22 cellular contexts compared by ENCODE assay signal in genomic region chr11:42768576-42768975, GRCh38.
A peak's percentile ranks its signal among the peaks of the same experiment; 100 is the strongest.
DNase-seq lines count a peak whose midpoint lies in the region; ATAC-seq and TF ChIP-seq lines count a peak whose summit lies in the region.
"Had no signal": no experiment of that assay in that cellular context is flagged by ENCODE, and none has a peak within 500 bp of the region (broad histone marks: within the 10 kb centered on the region; RNA-seq: fewer than 3 reads in every experiment).

No MANE protein-coding gene starts in this region.

- peak; percentile 25; the same call in 1 of the 2 replicates for TF ChIP-seq RAD21 in SK-N-SH (IDR thresholded peaks at IDR 0.05; ENCODE audit: low read length)

- H3K9me2 ChIP-seq in SK-N-SH: no peaks in the 10 kb centered on the region

- WGBS in SK-N-SH (ENCODE audit: low lambda C conversion rate): 0% methylated on average over 2 of the region's 2 CpGs

- no peak overlapping the region for H2AFZ ChIP-seq in SK-N-SH (ENCODE audit: low read depth)

- ATAC-seq in SK-N-SH treated with all-trans-retinoic acid at 6 μM for 48 hours (no peak), HG03342 (IDR thresholded peaks at IDR 0.05; ENCODE audit: unreplicated experiment) (no peak)
- ATAC-seq: A549, GM12878 had no signal

- no peaks in the 10 kb centered on the region for H3K79me2 ChIP-seq in SK-N-SH (ENCODE audit: insufficient read depth)

- POLR2A ChIA-PET in SK-N-SH (lab: Yijun Ruan, JAX): no interaction called here

- peak; percentile 14 for DNase-seq in SK-N-SH
- DNase-seq in SK-N-DZ (ENCODE audit: low spot score): peak; percentile 60
- no peak for DNase-seq in activated naive CD4-positive, alpha-beta T cell treated with Interleukin-2 at 50 U/mL for 16 hours
- DNase-seq: AML-193; C1 segment of cervical spinal cord; CD4-positive, alpha-beta memory T cell; CD4-positive, CD25-positive, alpha-beta regulatory T cell; CD8-positive, alpha-beta memory T cell; COR-L47; DMS 273 treated with DMSO at 0.1 percent for 48 hours; DMS153; DMS53; DMS79; DND-41; EL; GDM1 had no signal

- no peaks in the 10 kb centered on the region for H3K9me3 ChIP-seq in SK-N-SH
- H3K9me3 ChIP-seq: A549, BLaER1 had no signal

- TF ChIP-seq CTCF in SK-N-SH (IDR thresholded peaks at IDR 0.05): no peak

- no peaks in the 10 kb centered on the region; a peak in 1 of 4 replicates for H3K4me1 ChIP-seq in SK-N-SH (ENCODE audit: control insufficient read depth in 1 of 2, insufficient read depth in 2 of 2, low read depth in 1 of 2, low read length in 1 of 2)
- H3K4me1 ChIP-seq: A549 had no signal

- H3K27me3 ChIP-seq in SK-N-SH (ENCODE audit: insufficient read depth): no peaks in the 10 kb centered on the region
- H3K27me3 ChIP-seq: BLaER1 had no signal

- CTCF ChIA-PET in SK-N-SH (lab: Yijun Ruan, JAX): interaction anchor here (1.9 to 2.3 kb wide), 3 partner anchors 137 to 514 kb away, joined by 4 to 11 read pairs (median 6); no protein-coding TSS in a partner anchor

- peak in 1 of 2 experiments; percentile 79; a peak in 2 of 4 replicates for TF ChIP-seq EP300 in SK-N-SH (IDR thresholded peaks at IDR 0.05; ENCODE audit: borderline replicate concordance in 1 of 2, low read depth in 1 of 2, low read length in 1 of 2)

- H3K36me3 ChIP-seq in SK-N-SH (replicated peaks in 1 of 2; ENCODE audit: control insufficient read depth in 1 of 2, insufficient read depth in 2 of 2, low read length in 1 of 2): no peaks in the 10 kb centered on the region
- H3K36me3 ChIP-seq: BLaER1 had no signal

- H3K27ac ChIP-seq in SK-N-SH (ENCODE audit: low read depth in 2 of 2, low read length in 1 of 2): peak overlapping the region in 1 of 2 experiments; percentile 80; a peak in 2 of 4 replicates
- H3K27ac ChIP-seq: 22Rv1, A549, BLaER1 had no signal

- H3F3A ChIP-seq in SK-N-SH (replicated peaks; ENCODE audit: insufficient read depth): no peaks in the 10 kb centered on the region

- no peaks in the 10 kb centered on the region for H4K20me1 ChIP-seq in SK-N-SH (ENCODE audit: insufficient read depth)
- H4K20me1 ChIP-seq: BLaER1 had no signal

- no peak overlapping the region for H3K4me2 ChIP-seq in SK-N-SH
- H3K4me2 ChIP-seq: A549, BLaER1 had no signal

- H3K4me3 ChIP-seq in SK-N-SH (ENCODE audit: low read depth in 2 of 2, low read length in 1 of 2): no peak overlapping the region
- H3K4me3 ChIP-seq: A549, BLaER1, GM12878 had no signal

- H3K9ac ChIP-seq in SK-N-SH: no peak overlapping the region
- H3K9ac ChIP-seq: BLaER1 had no signal

TF ChIP-seq in SK-N-SH, 30 proteins besides CTCF, POLR2A, EP300 and RAD21:
- no peak for TF ChIP-seq TCF12 (IDR thresholded peaks at IDR 0.05)
- no peak for TF ChIP-seq SIN3A (IDR thresholded peaks at IDR 0.05; ENCODE audit: borderline replicate concordance, low read depth, low read length)
- no peak for TF ChIP-seq MXI1 (IDR thresholded peaks at IDR 0.05; ENCODE audit: low read depth, low read length)
- peak; percentile 17 for TF ChIP-seq CHD2 (IDR thresholded peaks at IDR 0.05; ENCODE audit: low read length, partially characterized antibody)
- no peak for TF ChIP-seq TEAD4 (IDR thresholded peaks at IDR 0.05; ENCODE audit: borderline replicate concordance, insufficient read depth)
- TF ChIP-seq RCOR1 (IDR thresholded peaks at IDR 0.05; ENCODE audit: low read length): peak; percentile 39; the same call in 1 of the 2 replicates
- peak; percentile 88 for TF ChIP-seq GATA2 (CRISPR knock-in tag; IDR thresholded peaks at IDR 0.05)
TF ChIP-seq in SK-N-SH: peak in this region for 3.

TF ChIP-seq in SK-N-SH treated with all-trans-retinoic acid at 6 μM for 48 hours, 23 proteins besides CTCF, POLR2A, EP300 and RAD21:
- no peak for TF ChIP-seq SNAI2 (CRISPR knock-in tag; IDR thresholded peaks at IDR 0.05)
- no peak for TF ChIP-seq TCF4 (CRISPR knock-in tag; IDR thresholded peaks at IDR 0.05; ENCODE audit: borderline replicate concordance)
- TF ChIP-seq ZNF70 (CRISPR knock-in tag; IDR thresholded peaks at IDR 0.05): no peak
- TF ChIP-seq ARNTL (CRISPR knock-in tag; IDR thresholded peaks at IDR 0.05; ENCODE audit: borderline replicate concordance, low read depth): no peak
- TF ChIP-seq TSHZ2 (CRISPR knock-in tag; IDR thresholded peaks at IDR 0.05): no peak
- TF ChIP-seq ESRRG (CRISPR knock-in tag; IDR thresholded peaks at IDR 0.05): no peak
- TF ChIP-seq OSR1 (CRISPR knock-in tag; IDR thresholded peaks at IDR 0.05): no peak
- no peak for TF ChIP-seq ZFP30 (CRISPR knock-in tag; IDR thresholded peaks at IDR 0.05)
